ENCODE assay signal across 28 cellular contexts in genomic region chr15:88029696-88030095, GRCh38.
DNase-seq lines count a peak whose midpoint lies in the region; ATAC-seq and TF ChIP-seq lines count a peak whose summit lies in the region.
"Had no signal": no experiment of that assay in that cellular context is flagged by ENCODE, and none has a peak within 500 bp of the region (broad histone marks: within the 10 kb centered on the region; RNA-seq: fewer than 3 reads in every experiment).

No MANE protein-coding gene starts in this region.

- H3K9me3 ChIP-seq in MG63 = no peaks in the 10 kb centered on the region
- H3K9me3 ChIP-seq in ascending aorta = no peaks in the 10 kb centered on the region
- H3K9me3 ChIP-seq in breast epithelium = no peaks in the 10 kb centered on the region
- H3K9me3 ChIP-seq: pancreas had no signal

- H3K36me3 ChIP-seq in MG63 (no peaks in the 10 kb centered on the region), ascending aorta (peaks cover 0 to 22% of the 10 kb centered on the region in 2 donors), breast epithelium (no peaks in the 10 kb centered on the region)
- H3K36me3 ChIP-seq: pancreas had no signal

- ATAC-seq in GM18870 (IDR thresholded peaks at IDR 0.05; ENCODE audit: unreplicated experiment) (no peak), foreskin keratinocyte (no peak)
- ATAC-seq: activated T-helper 17 cell treated with anti-CD3 and anti-CD28 coated beads, Interleukin-2, amount 50 U/mL, for 72 hours; left ventricle myocardium superior; pancreas; right cardiac atrium had no signal

- H3K4me3 ChIP-seq in MG63 = no peak overlapping the region
- H3K4me3 ChIP-seq in ascending aorta = no peak overlapping the region
- H3K4me3 ChIP-seq in breast epithelium = no peak overlapping the region
- H3K4me3 ChIP-seq: dorsolateral prefrontal cortex, hepatocyte, pancreas had no signal

- intact Hi-C loops in ascending aorta (cut with DNase I) (no loop called here), breast epithelium (cut with DNase I; ENCODE audit: low total_unique reads) (no loop called here)

- no peak for TF ChIP-seq POLR2A in breast epithelium (IDR thresholded peaks at IDR 0.05)

- H3K4me1 ChIP-seq in ascending aorta (no peaks in the 10 kb centered on the region), foreskin keratinocyte (no peaks in the 10 kb centered on the region), breast epithelium (no peaks in the 10 kb centered on the region)
- H3K4me1 ChIP-seq: pancreas had no signal

- TF ChIP-seq CTCF in ascending aorta (IDR thresholded peaks at IDR 0.05) (no peak), foreskin keratinocyte (conservative IDR thresholded peaks at IDR 0.05) (no peak), breast epithelium (IDR thresholded peaks at IDR 0.05) (no peak)

- H3K27ac ChIP-seq in ascending aorta (no peak overlapping the region), foreskin keratinocyte (no peak overlapping the region), breast epithelium (no peak overlapping the region)
- H3K27ac ChIP-seq: C4-2B, dorsolateral prefrontal cortex, hepatocyte, pancreas had no signal

- DNase-seq in EL = peak; percentile 65
- peak; percentile 60 for DNase-seq in MG63
- DNase-seq in amniotic epithelial cell (ENCODE audit: low read depth) = peak; percentile 1
- DNase-seq in myocyte (ENCODE audit: low read depth) = peak; percentile 49
- no peak for DNase-seq in ascending aorta (ENCODE audit: low spot score in 2 of 2)
- no peak for DNase-seq in foreskin keratinocyte
- DNase-seq in breast epithelium (ENCODE audit: low spot score in 2 of 2) = no peak
- DNase-seq: ACHN; activated CD4-positive, alpha-beta memory T cell treated with anti-CD3 and anti-CD28 coated beads for 36 hours; activated CD4-positive, CD25-positive, alpha-beta regulatory T cell; activated CD8-positive, alpha-beta memory T cell treated with anti-CD3 and anti-CD28 coated beads, Interleukin-2, amount 50 U/mL, for 48 hours; cerebellar nuclear complex; dorsolateral prefrontal cortex; foreskin melanocyte; Karpas-422; left ventricle myocardium superior; midbrain; NCI-H1694; NCI-H2171 treated with DMSO at 0.1 percent for 48 hours; NCI-H69; pancreas; right cardiac atrium; stimulated activated CD4-positive, alpha-beta T cell treated with anti-CD3 and anti-CD28 coated beads, Interleukin-4, amount 100 ng/mL, for 4 hours; stimulated activated naive CD4-positive, alpha-beta T cell treated with Interleukin-2 at 50 U/mL for 16 hours had no signal

- H3K27me3 ChIP-seq in MG63 (no peaks in the 10 kb centered on the region), ascending aorta (no peaks in the 10 kb centered on the region), foreskin keratinocyte (no peaks in the 10 kb centered on the region), breast epithelium (no peaks in the 10 kb centered on the region)
- H3K27me3 ChIP-seq: dorsolateral prefrontal cortex, hepatocyte, pancreas had no signal

Comparison
In these comparisons a context has a peak if more than half of its experiments do, and no peak if none do; other contexts are left out.
1. DNase-seq: peak in EL (single experiment), MG63 (single experiment), amniotic epithelial cell (single experiment) and myocyte (single experiment); none in ascending aorta (0 of 2), foreskin keratinocyte (0 of 2) and breast epithelium (0 of 2).